In genomic region chr2:45329045-45329677, GRCh38 we compare ENCODE assay signal across 13 cellular contexts.
DNase-seq lines count a peak whose midpoint lies in the region; ATAC-seq and TF ChIP-seq lines count a peak whose summit lies in the region.
"Had no signal": no experiment of that assay in that cellular context is flagged by ENCODE, and none has a peak within 500 bp of the region (broad histone marks: within the 10 kb centered on the region; RNA-seq: fewer than 3 reads in every experiment).

No MANE protein-coding gene starts in this region.

- H3K27me3 Mint-ChIP-seq in activated CD4-positive, alpha-beta memory T cell treated with anti-CD3 and anti-CD28 coated beads, Interleukin-2, amount 10 ng/mL, durations not matched to agents 7 days and 5 days: peaks cover 15% of the 10 kb centered on the region

- H3K9me3 Mint-ChIP-seq in activated CD4-positive, alpha-beta memory T cell treated with anti-CD3 and anti-CD28 coated beads, Interleukin-2, amount 10 ng/mL, durations not matched to agents 7 days and 5 days: no peaks in the 10 kb centered on the region
- H3K9me3 Mint-ChIP-seq: activated CD4-positive, alpha-beta memory T cell treated with anti-CD3 and anti-CD28 coated beads for 36 hours; memory B cell had no signal

- H3K27ac ChIP-seq in brain microvascular endothelial cell (no peak overlapping the region), neuronal stem cell (replicated peaks; ENCODE audit: low read length) (no peak overlapping the region), right atrium auricular region (no peak overlapping the region)
- H3K27ac ChIP-seq: 22Rv1 had no signal

- no peak overlapping the region for H2AFZ ChIP-seq in neuronal stem cell (ENCODE audit: low read length)

- H2AK5ac ChIP-seq in neuronal stem cell (ENCODE audit: low read depth, low read length): no peak overlapping the region

- no peak overlapping the region for H3K4me2 ChIP-seq in neuronal stem cell (ENCODE audit: insufficient read depth, low read length, poor library complexity, severe bottlenecking)

- no peak overlapping the region for H3K14ac ChIP-seq in neuronal stem cell (ENCODE audit: low read length)

- H3K36me3 ChIP-seq in brain microvascular endothelial cell (replicated peaks): no peaks in the 10 kb centered on the region
- H3K36me3 ChIP-seq in neuronal stem cell (replicated peaks in 1 of 2; ENCODE audit: control insufficient read depth in 2 of 2, insufficient read depth in 2 of 2, low read length in 2 of 2): no peaks in the 10 kb centered on the region
- no peaks in the 10 kb centered on the region for H3K36me3 ChIP-seq in right atrium auricular region

- no peak overlapping the region for H4K8ac ChIP-seq in neuronal stem cell (ENCODE audit: low read depth, low read length)

- no peaks in the 10 kb centered on the region for H3K36me3 Mint-ChIP-seq in activated CD4-positive, alpha-beta memory T cell treated with anti-CD3 and anti-CD28 coated beads, Interleukin-2, amount 10 ng/mL, durations not matched to agents 7 days and 5 days (ENCODE audit: low read depth)
- H3K36me3 Mint-ChIP-seq: activated CD4-positive, alpha-beta memory T cell treated with anti-CD3 and anti-CD28 coated beads for 36 hours; memory B cell had no signal

- H4K91ac ChIP-seq in neuronal stem cell (ENCODE audit: low read depth, low read length, poor library complexity): no peak overlapping the region

- no peak overlapping the region for H3K9ac ChIP-seq in neuronal stem cell (ENCODE audit: low read depth, low read length, poor library complexity)

- H2BK120ac ChIP-seq in neuronal stem cell (ENCODE audit: low read depth, low read length): no peak overlapping the region

- H3K9me3 ChIP-seq in neuronal stem cell (replicated peaks in 1 of 2; ENCODE audit: control insufficient read depth in 2 of 2, insufficient read depth in 1 of 2, low read depth in 1 of 2, low read length in 2 of 2) (no peaks in the 10 kb centered on the region), right atrium auricular region (peaks cover 0 to 2% of the 10 kb centered on the region in 2 donors)

- H3K27me3 ChIP-seq in brain microvascular endothelial cell (replicated peaks): no peaks in the 10 kb centered on the region
- H3K27me3 ChIP-seq in neuronal stem cell (ENCODE audit: control insufficient read depth in 3 of 3, insufficient read depth in 3 of 3, low read depth in 1 of 3, low read length in 3 of 3): peaks cover 0 to 4% (median 0%) of the 10 kb centered on the region in 3 experiments
- no peaks in the 10 kb centered on the region for H3K27me3 ChIP-seq in right atrium auricular region

- peak overlapping the region; percentile 41 for H3K18ac ChIP-seq in neuronal stem cell (ENCODE audit: low read length)

- H2BK12ac ChIP-seq in neuronal stem cell (ENCODE audit: low read length): peak overlapping the region; percentile 91

- H3K4ac ChIP-seq in neuronal stem cell (ENCODE audit: low read length): no peak overlapping the region

- no CpG with 5 or more reads among the region's 7 CpGs for WGBS in neuronal stem cell (ENCODE audit: extremely low coverage in 2 of 2, insufficient read length in 2 of 2, insufficient replicate concordance in 1 of 2), 2 donors

- POLR2A ChIA-PET in activated CD4-positive, alpha-beta memory T cell treated with anti-CD3 and anti-CD28 coated beads, Interleukin-2, amount 10 ng/mL, durations not matched to agents 7 days and 5 days (lab: Charles Lee): no interaction called here

- TF ChIP-seq CTCF in brain microvascular endothelial cell (IDR thresholded peaks at IDR 0.05; ENCODE audit: low read depth, low read length, missing control alignments): peak; percentile 43
- no peak for TF ChIP-seq CTCF in right atrium auricular region (IDR thresholded peaks at IDR 0.05)

- H3K23ac ChIP-seq in neuronal stem cell (ENCODE audit: low read depth, low read length, poor library complexity): no peak overlapping the region

- H2BK5ac ChIP-seq in neuronal stem cell (ENCODE audit: low read length): no peak overlapping the region

- ATAC-seq in HG02571 (IDR thresholded peaks at IDR 0.05; ENCODE audit: unreplicated experiment): no peak
- ATAC-seq: Right ventricle myocardium inferior had no signal

- in situ Hi-C loops in brain microvascular endothelial cell (cut with HindIII; ENCODE audit: low pct_ligation_motif_present, low sequenced_read_pairs): no loop called here

- peaks cover 0 to 2% of the 10 kb centered on the region in 2 donors for H3K4me1 ChIP-seq in neuronal stem cell (ENCODE audit: control insufficient read depth in 2 of 2, insufficient read depth in 1 of 2, low read depth in 1 of 2, low read length in 2 of 2)
- no peaks in the 10 kb centered on the region for H3K4me1 ChIP-seq in right atrium auricular region

- no peaks in the 10 kb centered on the region for H3K79me1 ChIP-seq in neuronal stem cell (ENCODE audit: low read depth, low read length)

- H3K4me3 Mint-ChIP-seq in activated CD4-positive, alpha-beta memory T cell treated with anti-CD3 and anti-CD28 coated beads, Interleukin-2, amount 10 ng/mL, durations not matched to agents 7 days and 5 days: no peak overlapping the region
- H3K4me3 Mint-ChIP-seq: activated CD4-positive, alpha-beta memory T cell treated with anti-CD3 and anti-CD28 coated beads for 36 hours; memory B cell had no signal

- CTCF ChIA-PET in activated CD4-positive, alpha-beta memory T cell treated with anti-CD3 and anti-CD28 coated beads, Interleukin-2, amount 10 ng/mL, durations not matched to agents 7 days and 5 days (lab: Charles Lee): no interaction called here

- peak; percentile 46 for DNase-seq in DMS 273 (lab: John Stamatoyannopoulos, UW; ENCODE audit: unreplicated experiment)
- DNase-seq in DMS 273 treated with DMSO at 0.1 percent for 48 hours (lab: John Stamatoyannopoulos, UW): no peak
- DNase-seq in MV-4-11 (lab: John Stamatoyannopoulos, UW): peak; percentile 81
- DNase-seq in brain microvascular endothelial cell: peak; percentile 58
- no peak for DNase-seq in neuronal stem cell (ENCODE audit: low spot score)
- DNase-seq in right atrium auricular region (ENCODE audit: low spot score): no peak
- no peak for DNase-seq in activated CD4-positive, alpha-beta memory T cell treated with anti-CD3 and anti-CD28 coated beads, Interleukin-2, amount 10 ng/mL, durations not matched to agents 7 days and 5 days
- DNase-seq: activated CD4-positive, alpha-beta memory T cell treated with anti-CD3 and anti-CD28 coated beads for 36 hours; NCI-H1105 had no signal

- no peak overlapping the region for H2BK15ac ChIP-seq in neuronal stem cell (ENCODE audit: low read length)

- no peak overlapping the region for H3K4me3 ChIP-seq in brain microvascular endothelial cell (ENCODE audit: low read depth, low read length)
- no peak overlapping the region for H3K4me3 ChIP-seq in neuronal stem cell (ENCODE audit: low read length in 2 of 2)
- no peak overlapping the region for H3K4me3 ChIP-seq in right atrium auricular region

- no peak overlapping the region for H3K27ac Mint-ChIP-seq in activated CD4-positive, alpha-beta memory T cell treated with anti-CD3 and anti-CD28 coated beads, Interleukin-2, amount 10 ng/mL, durations not matched to agents 7 days and 5 days
- H3K27ac Mint-ChIP-seq: activated CD4-positive, alpha-beta memory T cell treated with anti-CD3 and anti-CD28 coated beads for 36 hours; memory B cell had no signal

- H3K4me1 Mint-ChIP-seq in activated CD4-positive, alpha-beta memory T cell treated with anti-CD3 and anti-CD28 coated beads, Interleukin-2, amount 10 ng/mL, durations not matched to agents 7 days and 5 days: no peaks in the 10 kb centered on the region
- H3K4me1 Mint-ChIP-seq: memory B cell had no signal

Comparison
In these comparisons a context has a peak if more than half of its experiments do, and no peak if none do; other contexts are left out.
1. DNase-seq: peak in DMS 273 (single experiment), MV-4-11 (single experiment) and brain microvascular endothelial cell (single experiment); none in DMS 273 treated with DMSO at 0.1 percent for 48 hours (single experiment), neuronal stem cell (single experiment), right atrium auricular region (single experiment) and activated CD4-positive, alpha-beta memory T cell treated with anti-CD3 and anti-CD28 coated beads, Interleukin-2, amount 10 ng/mL, durations not matched to agents 7 days and 5 days (single experiment).